Comparison of ENCODE assay signal across 19 cellular contexts in genomic region chr6:44699082-44699481, GRCh38.
A peak's percentile ranks its signal among the peaks of the same experiment; 100 is the strongest.
DNase-seq lines count a peak whose midpoint lies in the region; ATAC-seq and TF ChIP-seq lines count a peak whose summit lies in the region.
"Had no signal": no experiment of that assay in that cellular context is flagged by ENCODE, and none has a peak within 500 bp of the region (broad histone marks: within the 10 kb centered on the region; RNA-seq: fewer than 3 reads in every experiment).

No MANE protein-coding gene starts in this region.

- 43% methylated on average over 1 of the region's 1 CpG for WGBS in right cardiac atrium
- 67% methylated on average over 1 of the region's 1 CpG for WGBS in suprapubic skin

- TF ChIP-seq POLR2A in suprapubic skin (IDR thresholded peaks at IDR 0.05): no peak

- peak; percentile 56 for DNase-seq in EH (ENCODE audit: low read depth)
- peak; percentile 30 for DNase-seq in LHCN-M2 (ENCODE audit: low read depth)
- peak; percentile 32 to 53 for DNase-seq in cardiac fibroblast (ENCODE audit: low read depth in 2 of 2)
- peak in 2 of 3 donors; percentile 49 to 58 for DNase-seq in right cardiac atrium
- no peak for DNase-seq in upper lobe of right lung
- no peak for DNase-seq in suprapubic skin (ENCODE audit: low spot score in 2 of 2)
- DNase-seq: DMS 273 treated with DMSO at 0.1 percent for 48 hours, KBM-7, MG63, NCI-H1105 treated with DMSO at 0.1 percent for 48 hours, NCI-H187 treated with DMSO at 0.1 percent for 48 hours, NCI-H2171, NCI-H446 treated with DMSO at 0.1 percent for 48 hours, NCI-H748 treated with DMSO at 0.1 percent for 48 hours, SIG-M5 had no signal

- H3K4me3 ChIP-seq in cardiac fibroblast (replicated peaks in 1 of 2; ENCODE audit: low read depth in 2 of 2, low read length in 2 of 2) (no peak overlapping the region), right cardiac atrium (ENCODE audit: low read length) (no peak overlapping the region), upper lobe of right lung (no peak overlapping the region), suprapubic skin (no peak overlapping the region)
- H3K4me3 ChIP-seq: GM12878, MG63 had no signal

- H3K9me3 ChIP-seq in right cardiac atrium (ENCODE audit: control insufficient read depth, low read length) (no peaks in the 10 kb centered on the region), upper lobe of right lung (no peaks in the 10 kb centered on the region), suprapubic skin (no peaks in the 10 kb centered on the region)

- H3K36me3 ChIP-seq in upper lobe of right lung (no peaks in the 10 kb centered on the region), suprapubic skin (no peaks in the 10 kb centered on the region)
- H3K36me3 ChIP-seq: MG63 had no signal

- no peaks in the 10 kb centered on the region for H3K4me1 ChIP-seq in right cardiac atrium (ENCODE audit: control insufficient read depth, insufficient read depth, low read length)
- no peaks in the 10 kb centered on the region for H3K4me1 ChIP-seq in upper lobe of right lung
- no peaks in the 10 kb centered on the region for H3K4me1 ChIP-seq in suprapubic skin

- intact Hi-C loops in right cardiac atrium (cut with DNase I): no loop called here
- intact Hi-C loops in upper lobe of right lung (cut with DNase I): no loop called here

- no peaks in the 10 kb centered on the region for H3K27me3 ChIP-seq in right cardiac atrium (ENCODE audit: control insufficient read depth, insufficient read depth)
- H3K27me3 ChIP-seq in upper lobe of right lung: no peaks in the 10 kb centered on the region
- no peaks in the 10 kb centered on the region for H3K27me3 ChIP-seq in suprapubic skin
- H3K27me3 ChIP-seq: MG63 had no signal

- ATAC-seq in right cardiac atrium (peak in 1 of 2 donors; percentile 42), GM21529 (IDR thresholded peaks at IDR 0.05; ENCODE audit: unreplicated experiment) (no peak), upper lobe of right lung (no peak)
- ATAC-seq: GM12878, Panc1 had no signal

- H3K27ac ChIP-seq in right cardiac atrium (ENCODE audit: low read length): no peak overlapping the region
- H3K27ac ChIP-seq in upper lobe of right lung: no peak overlapping the region
- no peak overlapping the region for H3K27ac ChIP-seq in suprapubic skin
- H3K27ac ChIP-seq: HL-60 had no signal

- no peak for TF ChIP-seq CTCF in cardiac fibroblast (IDR thresholded peaks at IDR 0.05; ENCODE audit: low read depth, low read length)
- no peak for TF ChIP-seq CTCF in upper lobe of right lung (IDR thresholded peaks at IDR 0.05)
- no peak for TF ChIP-seq CTCF in suprapubic skin (IDR thresholded peaks at IDR 0.05)

- TF ChIP-seq EP300 in suprapubic skin (IDR thresholded peaks at IDR 0.05): no peak

Comparison
In these comparisons a context has a peak if more than half of its experiments do, and no peak if none do; other contexts are left out.
1. DNase-seq: peak in EH (single experiment), LHCN-M2 (single experiment), cardiac fibroblast (2 of 2) and right cardiac atrium (2 of 3); none in upper lobe of right lung (single experiment) and suprapubic skin (0 of 2).